1 cellular context compared by ENCODE assay signal in the genomic region with DNA sequence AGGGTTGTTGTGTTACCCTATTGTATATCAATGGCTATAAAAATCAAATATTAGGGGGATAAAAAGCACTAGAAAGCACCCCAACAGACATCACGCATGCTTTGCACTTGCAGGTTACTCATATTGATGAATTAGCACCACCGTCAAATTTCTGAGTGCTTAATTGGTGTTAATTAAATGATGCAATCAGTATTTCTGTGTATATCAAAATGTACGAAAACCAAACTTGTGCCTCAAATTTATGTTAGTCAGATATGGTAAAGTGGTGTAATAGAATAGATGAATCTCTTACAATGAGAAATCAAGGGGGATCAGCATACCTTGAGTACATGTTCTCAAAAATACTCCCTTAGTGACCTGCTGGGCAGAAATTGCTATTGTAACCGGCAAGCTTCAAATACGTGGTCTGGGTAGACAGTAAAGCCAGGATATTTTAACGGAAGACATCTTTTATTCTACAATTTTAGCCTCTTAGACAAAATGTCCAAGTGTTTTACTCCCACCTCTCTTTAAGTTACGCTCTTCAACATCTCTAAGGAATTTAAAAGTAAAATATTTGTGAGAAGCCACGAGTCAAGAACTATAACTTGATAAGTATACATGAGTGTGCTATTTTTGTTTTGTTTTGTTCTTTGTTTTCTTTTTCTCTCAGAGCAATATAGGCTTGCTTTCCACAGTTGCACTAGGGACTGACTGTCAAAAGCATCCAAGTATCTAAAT.
TF ChIP-seq lines count a peak whose summit lies in the region.

No MANE protein-coding gene starts in this region.

TF ChIP-seq in GM23338, 12 proteins besides CTCF, POLR2A, EP300 and RAD21 (continued from another document):
- TF ChIP-seq, protein P1, sequence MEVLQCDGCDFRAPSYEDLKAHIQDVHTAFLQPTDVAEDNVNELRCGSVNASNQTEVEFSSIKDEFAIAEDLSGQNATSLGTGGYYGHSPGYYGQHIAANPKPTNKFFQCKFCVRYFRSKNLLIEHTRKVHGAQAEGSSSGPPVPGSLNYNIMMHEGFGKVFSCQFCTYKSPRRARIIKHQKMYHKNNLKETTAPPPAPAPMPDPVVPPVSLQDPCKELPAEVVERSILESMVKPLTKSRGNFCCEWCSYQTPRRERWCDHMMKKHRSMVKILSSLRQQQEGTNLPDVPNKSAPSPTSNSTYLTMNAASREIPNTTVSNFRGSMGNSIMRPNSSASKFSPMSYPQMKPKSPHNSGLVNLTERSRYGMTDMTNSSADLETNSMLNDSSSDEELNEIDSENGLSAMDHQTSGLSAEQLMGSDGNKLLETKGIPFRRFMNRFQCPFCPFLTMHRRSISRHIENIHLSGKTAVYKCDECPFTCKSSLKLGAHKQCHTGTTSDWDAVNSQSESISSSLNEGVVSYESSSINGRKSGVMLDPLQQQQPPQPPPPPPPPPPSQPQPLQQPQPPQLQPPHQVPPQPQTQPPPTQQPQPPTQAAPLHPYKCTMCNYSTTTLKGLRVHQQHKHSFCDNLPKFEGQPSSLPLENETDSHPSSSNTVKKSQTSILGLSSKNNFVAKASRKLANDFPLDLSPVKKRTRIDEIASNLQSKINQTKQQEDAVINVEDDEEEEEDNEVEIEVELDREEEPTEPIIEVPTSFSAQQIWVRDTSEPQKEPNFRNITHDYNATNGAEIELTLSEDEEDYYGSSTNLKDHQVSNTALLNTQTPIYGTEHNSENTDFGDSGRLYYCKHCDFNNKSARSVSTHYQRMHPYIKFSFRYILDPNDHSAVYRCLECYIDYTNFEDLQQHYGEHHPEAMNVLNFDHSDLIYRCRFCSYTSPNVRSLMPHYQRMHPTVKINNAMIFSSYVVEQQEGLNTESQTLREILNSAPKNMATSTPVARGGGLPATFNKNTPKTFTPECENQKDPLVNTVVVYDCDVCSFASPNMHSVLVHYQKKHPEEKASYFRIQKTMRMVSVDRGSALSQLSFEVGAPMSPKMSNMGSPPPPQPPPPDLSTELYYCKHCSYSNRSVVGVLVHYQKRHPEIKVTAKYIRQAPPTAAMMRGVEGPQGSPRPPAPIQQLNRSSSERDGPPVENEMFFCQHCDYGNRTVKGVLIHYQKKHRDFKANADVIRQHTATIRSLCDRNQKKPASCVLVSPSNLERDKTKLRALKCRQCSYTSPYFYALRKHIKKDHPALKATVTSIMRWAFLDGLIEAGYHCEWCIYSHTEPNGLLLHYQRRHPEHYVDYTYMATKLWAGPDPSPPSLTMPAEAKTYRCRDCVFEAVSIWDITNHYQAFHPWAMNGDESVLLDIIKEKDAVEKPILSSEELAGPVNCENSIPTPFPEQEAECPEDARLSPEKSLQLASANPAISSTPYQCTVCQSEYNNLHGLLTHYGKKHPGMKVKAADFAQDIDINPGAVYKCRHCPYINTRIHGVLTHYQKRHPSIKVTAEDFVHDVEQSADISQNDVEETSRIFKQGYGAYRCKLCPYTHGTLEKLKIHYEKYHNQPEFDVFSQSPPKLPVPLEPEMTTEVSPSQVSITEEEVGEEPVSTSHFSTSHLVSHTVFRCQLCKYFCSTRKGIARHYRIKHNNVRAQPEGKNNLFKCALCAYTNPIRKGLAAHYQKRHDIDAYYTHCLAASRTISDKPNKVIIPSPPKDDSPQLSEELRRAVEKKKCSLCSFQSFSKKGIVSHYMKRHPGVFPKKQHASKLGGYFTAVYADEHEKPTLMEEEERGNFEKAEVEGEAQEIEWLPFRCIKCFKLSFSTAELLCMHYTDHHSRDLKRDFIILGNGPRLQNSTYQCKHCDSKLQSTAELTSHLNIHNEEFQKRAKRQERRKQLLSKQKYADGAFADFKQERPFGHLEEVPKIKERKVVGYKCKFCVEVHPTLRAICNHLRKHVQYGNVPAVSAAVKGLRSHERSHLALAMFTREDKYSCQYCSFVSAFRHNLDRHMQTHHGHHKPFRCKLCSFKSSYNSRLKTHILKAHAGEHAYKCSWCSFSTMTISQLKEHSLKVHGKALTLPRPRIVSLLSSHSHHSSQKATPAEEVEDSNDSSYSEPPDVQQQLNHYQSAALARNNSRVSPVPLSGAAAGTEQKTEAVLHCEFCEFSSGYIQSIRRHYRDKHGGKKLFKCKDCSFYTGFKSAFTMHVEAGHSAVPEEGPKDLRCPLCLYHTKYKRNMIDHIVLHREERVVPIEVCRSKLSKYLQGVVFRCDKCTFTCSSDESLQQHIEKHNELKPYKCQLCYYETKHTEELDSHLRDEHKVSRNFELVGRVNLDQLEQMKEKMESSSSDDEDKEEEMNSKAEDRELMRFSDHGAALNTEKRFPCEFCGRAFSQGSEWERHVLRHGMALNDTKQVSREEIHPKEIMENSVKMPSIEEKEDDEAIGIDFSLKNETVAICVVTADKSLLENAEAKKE (CRISPR knock-in tag; IDR thresholded peaks at IDR 0.05), result no peak
- no peak for TF ChIP-seq ZNF114 (CRISPR knock-in tag; IDR thresholded peaks at IDR 0.05)
- TF ChIP-seq, protein P2, sequence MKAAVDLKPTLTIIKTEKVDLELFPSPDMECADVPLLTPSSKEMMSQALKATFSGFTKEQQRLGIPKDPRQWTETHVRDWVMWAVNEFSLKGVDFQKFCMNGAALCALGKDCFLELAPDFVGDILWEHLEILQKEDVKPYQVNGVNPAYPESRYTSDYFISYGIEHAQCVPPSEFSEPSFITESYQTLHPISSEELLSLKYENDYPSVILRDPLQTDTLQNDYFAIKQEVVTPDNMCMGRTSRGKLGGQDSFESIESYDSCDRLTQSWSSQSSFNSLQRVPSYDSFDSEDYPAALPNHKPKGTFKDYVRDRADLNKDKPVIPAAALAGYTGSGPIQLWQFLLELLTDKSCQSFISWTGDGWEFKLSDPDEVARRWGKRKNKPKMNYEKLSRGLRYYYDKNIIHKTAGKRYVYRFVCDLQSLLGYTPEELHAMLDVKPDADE (IDR thresholded peaks at IDR 0.05), result no peak
- TF ChIP-seq, protein P3, sequence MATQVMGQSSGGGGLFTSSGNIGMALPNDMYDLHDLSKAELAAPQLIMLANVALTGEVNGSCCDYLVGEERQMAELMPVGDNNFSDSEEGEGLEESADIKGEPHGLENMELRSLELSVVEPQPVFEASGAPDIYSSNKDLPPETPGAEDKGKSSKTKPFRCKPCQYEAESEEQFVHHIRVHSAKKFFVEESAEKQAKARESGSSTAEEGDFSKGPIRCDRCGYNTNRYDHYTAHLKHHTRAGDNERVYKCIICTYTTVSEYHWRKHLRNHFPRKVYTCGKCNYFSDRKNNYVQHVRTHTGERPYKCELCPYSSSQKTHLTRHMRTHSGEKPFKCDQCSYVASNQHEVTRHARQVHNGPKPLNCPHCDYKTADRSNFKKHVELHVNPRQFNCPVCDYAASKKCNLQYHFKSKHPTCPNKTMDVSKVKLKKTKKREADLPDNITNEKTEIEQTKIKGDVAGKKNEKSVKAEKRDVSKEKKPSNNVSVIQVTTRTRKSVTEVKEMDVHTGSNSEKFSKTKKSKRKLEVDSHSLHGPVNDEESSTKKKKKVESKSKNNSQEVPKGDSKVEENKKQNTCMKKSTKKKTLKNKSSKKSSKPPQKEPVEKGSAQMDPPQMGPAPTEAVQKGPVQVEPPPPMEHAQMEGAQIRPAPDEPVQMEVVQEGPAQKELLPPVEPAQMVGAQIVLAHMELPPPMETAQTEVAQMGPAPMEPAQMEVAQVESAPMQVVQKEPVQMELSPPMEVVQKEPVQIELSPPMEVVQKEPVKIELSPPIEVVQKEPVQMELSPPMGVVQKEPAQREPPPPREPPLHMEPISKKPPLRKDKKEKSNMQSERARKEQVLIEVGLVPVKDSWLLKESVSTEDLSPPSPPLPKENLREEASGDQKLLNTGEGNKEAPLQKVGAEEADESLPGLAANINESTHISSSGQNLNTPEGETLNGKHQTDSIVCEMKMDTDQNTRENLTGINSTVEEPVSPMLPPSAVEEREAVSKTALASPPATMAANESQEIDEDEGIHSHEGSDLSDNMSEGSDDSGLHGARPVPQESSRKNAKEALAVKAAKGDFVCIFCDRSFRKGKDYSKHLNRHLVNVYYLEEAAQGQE (IDR thresholded peaks at IDR 0.05; ENCODE audit: unreplicated experiment), result no peak
